Comparison of ENCODE assay signal across 21 cellular contexts in the genomic region with DNA sequence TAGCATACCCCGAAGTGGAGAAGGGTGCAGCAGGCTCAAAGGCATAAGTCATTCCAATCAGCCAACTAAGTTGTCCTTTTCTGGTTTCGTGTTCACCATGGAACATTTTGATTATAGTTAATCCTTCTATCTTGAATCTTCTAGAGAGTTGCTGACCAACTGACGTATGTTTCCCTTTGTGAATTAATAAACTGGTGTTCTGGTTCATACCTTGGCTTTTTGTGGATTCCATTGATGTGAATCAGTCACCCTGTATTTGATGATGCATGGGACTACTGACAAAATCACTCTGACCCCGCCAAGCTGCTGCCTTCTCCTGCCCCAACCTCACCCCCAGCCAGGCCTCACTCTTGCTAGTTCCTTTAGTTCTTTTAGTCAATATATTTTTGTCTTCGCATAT. TPM values are rescaled to one million over a fixed set of nuclear protein-coding genes. Genes with fewer than 3 reads are reported as not detected.
A peak's percentile ranks its signal among the peaks of the same experiment; 100 is the strongest.
DNase-seq lines count a peak whose midpoint lies in the region; ATAC-seq and TF ChIP-seq lines count a peak whose summit lies in the region.
"Had no signal": no experiment of that assay in that cellular context is flagged by ENCODE, and none has a peak within 500 bp of the region (broad histone marks: within the 10 kb centered on the region; RNA-seq: fewer than 3 reads in every experiment).

No MANE protein-coding gene starts in this region.

- DNase-seq in Daoy (ENCODE audit: low read depth): peak; percentile 1
- peak; percentile 69 for DNase-seq in M059J (ENCODE audit: low read depth)
- peak; percentile 11 for DNase-seq in astrocyte of the cerebellum (ENCODE audit: low read depth)
- peak; percentile 2 for DNase-seq in iris pigment epithelial cell (ENCODE audit: low read depth)
- no peak for DNase-seq in stimulated activated CD4-positive, alpha-beta T cell treated with anti-CD3 and anti-CD28 coated beads, Interleukin-2, amount 100 ng/mL, for 24 hours
- no peak for DNase-seq in epidermal melanocyte (ENCODE audit: insufficient read length, low spot score)
- no peak for DNase-seq in NCI-H2196 treated with DMSO at 0.1 percent for 48 hours (lab: John Stamatoyannopoulos, UW; ENCODE audit: unreplicated experiment)
- DNase-seq: 8988T; Calu3; CD8-positive, alpha-beta T cell; DMS79 treated with DMSO at 0.1 percent for 48 hours; EL; GOT3; H7; HFFc6 had no signal

- ATAC-seq in HG02678 (IDR thresholded peaks at IDR 0.05; ENCODE audit: unreplicated experiment): no peak
- ATAC-seq: CD8-positive, alpha-beta T cell; GM12878; HCT116 had no signal

- in situ Hi-C loops in astrocyte of the cerebellum (cut with HindIII; ENCODE audit: low sequenced_read_pairs): no loop called here

- H3K4me3 ChIP-seq in astrocyte of the cerebellum (ENCODE audit: low read depth, low read length): no peak overlapping the region
- H3K4me3 ChIP-seq: BLaER1, GM12878 had no signal

- TF ChIP-seq CTCF in astrocyte of the cerebellum (IDR thresholded peaks at IDR 0.05; ENCODE audit: low read depth, low read length, missing control alignments): no peak

RNA-seq across cellular contexts. Expression of a gene that starts 32.7 kb away (rescaled TPM):
- total RNA-seq in Daoy (2014; rRNA removed; shearing (Covaris generic)): not detected in 2 replicates
- not detected in 2 replicates for total RNA-seq in M059J (2014; rRNA removed; shearing (Covaris generic))
- total RNA-seq: A673; Calu3; CD8-positive, alpha-beta T cell; G401; H7; HFFc6 had no signal

Comparison
In these comparisons a context has a peak if more than half of its experiments do, and no peak if none do; other contexts are left out.
1. DNase-seq: peak in Daoy (single experiment), M059J (single experiment), astrocyte of the cerebellum (single experiment) and iris pigment epithelial cell (single experiment); none in stimulated activated CD4-positive, alpha-beta T cell treated with anti-CD3 and anti-CD28 coated beads, Interleukin-2, amount 100 ng/mL, for 24 hours (0 of 2), epidermal melanocyte (single experiment) and NCI-H2196 treated with DMSO at 0.1 percent for 48 hours (single experiment).